ENCODE assay signal across 20 cellular contexts in the genomic region with DNA sequence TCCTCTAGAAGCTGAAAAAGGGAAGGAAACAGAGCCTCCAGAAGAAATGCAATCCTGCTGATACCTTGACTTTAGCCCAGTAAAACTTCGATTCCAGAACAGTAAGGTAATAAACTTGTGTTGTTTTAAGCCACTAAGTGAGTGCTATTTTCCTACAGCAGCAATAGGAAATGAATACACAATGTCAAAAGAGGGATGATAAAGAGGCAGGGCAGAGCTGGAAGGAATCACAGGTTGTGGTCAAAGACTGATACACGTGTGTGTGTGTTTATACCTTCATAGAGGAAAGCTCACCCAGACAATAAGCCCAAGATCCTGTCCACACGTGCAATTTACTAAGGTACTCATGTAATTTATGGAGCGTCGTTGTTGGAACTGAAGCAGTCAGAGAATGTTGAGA. TPM values are rescaled to one million over a fixed set of nuclear protein-coding genes. Genes with fewer than 3 reads are reported as not detected.
A peak's percentile ranks its signal among the peaks of the same experiment; 100 is the strongest.
DNase-seq lines count a peak whose midpoint lies in the region; ATAC-seq and TF ChIP-seq lines count a peak whose summit lies in the region.
"Had no signal": no experiment of that assay in that cellular context is flagged by ENCODE, and none has a peak within 500 bp of the region (broad histone marks: within the 10 kb centered on the region; RNA-seq: fewer than 3 reads in every experiment).

No MANE protein-coding gene starts in this region.

- TF ChIP-seq CTCF in HEK293 (tag by site-specific recombination; IDR thresholded peaks at IDR 0.05) (no peak), WERI-Rb-1 (IDR thresholded peaks at IDR 0.05; ENCODE audit: low read depth, low read length) (no peak), mucosa of descending colon (IDR thresholded peaks at IDR 0.05) (no peak)

- ATAC-seq in mucosa of descending colon (peak; percentile 69), GM18498 (IDR thresholded peaks at IDR 0.05; ENCODE audit: unreplicated experiment) (no peak), GM18502 (IDR thresholded peaks at IDR 0.05; ENCODE audit: poor library complexity, unreplicated experiment) (no peak), GM18505 (IDR thresholded peaks at IDR 0.05; ENCODE audit: unreplicated experiment) (no peak)
- ATAC-seq: A549 had no signal

- H3K4me3 ChIP-seq in HEK293 (ENCODE audit: low read depth, low read length) (no peak overlapping the region), WERI-Rb-1 (ENCODE audit: low read depth, low read length) (no peak overlapping the region), mucosa of descending colon (no peak overlapping the region)
- H3K4me3 ChIP-seq: A549; BLaER1 treated with 17β-estradiol and CSF1 and Interleukin-3, amounts not matched to agents 10 nM and 100 nM had no signal

- no peaks in the 10 kb centered on the region for H3K9me3 ChIP-seq in HEK293 (ENCODE audit: control insufficient read depth, insufficient read depth, low read depth, low read length)
- no peaks in the 10 kb centered on the region for H3K9me3 ChIP-seq in WERI-Rb-1 (ENCODE audit: severe bottlenecking)
- no peaks in the 10 kb centered on the region for H3K9me3 ChIP-seq in mucosa of descending colon
- H3K9me3 ChIP-seq: A549; BLaER1 treated with 17β-estradiol and CSF1 and Interleukin-3, amounts not matched to agents 10 nM and 100 nM; Caco-2 had no signal

- no peaks in the 10 kb centered on the region for H3K27me3 ChIP-seq in WERI-Rb-1 (ENCODE audit: insufficient read depth, low read depth, severe bottlenecking)
- H3K27me3 ChIP-seq: BLaER1 treated with 17β-estradiol and CSF1 and Interleukin-3, amounts not matched to agents 10 nM and 100 nM had no signal

- H3K27ac ChIP-seq in HEK293 (ENCODE audit: extremely low read depth, low read depth, low read length), result 0 out of 2 replicates have a peak overlapping the region, but pooled peaks have one; percentile 9
- peak overlapping the region; percentile 21 for H3K27ac ChIP-seq in WERI-Rb-1
- H3K27ac ChIP-seq: 22Rv1; A549; BLaER1 treated with 17β-estradiol and CSF1 and Interleukin-3, amounts not matched to agents 10 nM and 100 nM; C4-2B had no signal

- CTCF ChIA-PET in HEK293 (lab: Yijun Ruan, JAX), result no interaction called here

- no peaks in the 10 kb centered on the region for H3K36me3 ChIP-seq in HEK293 (ENCODE audit: control insufficient read depth in 2 of 2, insufficient read depth in 1 of 2, low read length in 2 of 2)
- H3K36me3 ChIP-seq in WERI-Rb-1, result no peaks in the 10 kb centered on the region
- H3K36me3 ChIP-seq in mucosa of descending colon (ENCODE audit: low read depth), result no peaks in the 10 kb centered on the region
- H3K36me3 ChIP-seq: BLaER1 treated with 17β-estradiol and CSF1 and Interleukin-3, amounts not matched to agents 10 nM and 100 nM had no signal

- POLR2A ChIA-PET in HEK293 (lab: Yijun Ruan, JAX), result interaction anchor here (1.5 kb wide), 1 partner anchor 9 kb away, joined by 4 read pairs; a partner anchor contains a TSS

- intact Hi-C loops in mucosa of descending colon (cut with DNase I, micrococcal nuclease), result no loop called here

- TF ChIP-seq POLR2A in GM18505 (IDR thresholded peaks at IDR 0.05; ENCODE audit: borderline replicate concordance, extremely low read depth, insufficient read depth, insufficient read length), result no peak

- DNase-seq in SKM-1 treated with dmso at 0.1 percent for 144 hours (lab: John Stamatoyannopoulos, UW; ENCODE audit: unreplicated experiment), result peak; percentile 15
- DNase-seq in SKM-1 (lab: John Stamatoyannopoulos, UW; ENCODE audit: unreplicated experiment), result no peak
- DNase-seq in WERI-Rb-1, result no peak
- peak in 1 of 3 donors; percentile 30 for DNase-seq in mucosa of descending colon
- DNase-seq: AML-193; Caco-2; Calu3; CD4-positive, alpha-beta T cell; CD8-positive, alpha-beta T cell; DMS79 treated with DMSO at 0.1 percent for 48 hours; GF-D8 had no signal

- no peaks in the 10 kb centered on the region for H3K4me1 ChIP-seq in HEK293 (ENCODE audit: control insufficient read depth, insufficient read depth, low read length)
- peaks cover 11% of the 10 kb centered on the region for H3K4me1 ChIP-seq in mucosa of descending colon (ENCODE audit: low read depth)
- H3K4me1 ChIP-seq: A549; BLaER1 treated with 17β-estradiol and CSF1 and Interleukin-3, amounts not matched to agents 10 nM and 100 nM had no signal

TF ChIP-seq in HEK293, 187 proteins besides CTCF, POLR2A, EP300 and RAD21:
- TF ChIP-seq ZNF10 (tag by site-specific recombination; IDR thresholded peaks at IDR 0.05) (no peak), GLIS1 (tag by site-specific recombination; IDR thresholded peaks at IDR 0.05) (no peak), ZNF391 (tag by site-specific recombination; IDR thresholded peaks at IDR 0.05; ENCODE audit: borderline replicate concordance, low read depth) (no peak), RBAK (tag by site-specific recombination; IDR thresholded peaks at IDR 0.05) (no peak), ZNF114 (tag by site-specific recombination; IDR thresholded peaks at IDR 0.05) (no peak), ZNF664 (tag by site-specific recombination; IDR thresholded peaks at IDR 0.05) (no peak), ZNF184 (tag by site-specific recombination; IDR thresholded peaks at IDR 0.05) (no peak), ZNF37A (tag by site-specific recombination; IDR thresholded peaks at IDR 0.05) (no peak), GFI1B (tag by site-specific recombination; IDR thresholded peaks at IDR 0.05) (no peak), ZBTB21 (tag by site-specific recombination; IDR thresholded peaks at IDR 0.05) (no peak), ZNF707 (tag by site-specific recombination; IDR thresholded peaks at IDR 0.05) (no peak), ZIC2 (tag by site-specific recombination; IDR thresholded peaks at IDR 0.05) (no peak), ZFP69B (tag by site-specific recombination; IDR thresholded peaks at IDR 0.05) (no peak), ZNF701 (tag by site-specific recombination; IDR thresholded peaks at IDR 0.05) (no peak)
- TF ChIP-seq, protein P1, sequence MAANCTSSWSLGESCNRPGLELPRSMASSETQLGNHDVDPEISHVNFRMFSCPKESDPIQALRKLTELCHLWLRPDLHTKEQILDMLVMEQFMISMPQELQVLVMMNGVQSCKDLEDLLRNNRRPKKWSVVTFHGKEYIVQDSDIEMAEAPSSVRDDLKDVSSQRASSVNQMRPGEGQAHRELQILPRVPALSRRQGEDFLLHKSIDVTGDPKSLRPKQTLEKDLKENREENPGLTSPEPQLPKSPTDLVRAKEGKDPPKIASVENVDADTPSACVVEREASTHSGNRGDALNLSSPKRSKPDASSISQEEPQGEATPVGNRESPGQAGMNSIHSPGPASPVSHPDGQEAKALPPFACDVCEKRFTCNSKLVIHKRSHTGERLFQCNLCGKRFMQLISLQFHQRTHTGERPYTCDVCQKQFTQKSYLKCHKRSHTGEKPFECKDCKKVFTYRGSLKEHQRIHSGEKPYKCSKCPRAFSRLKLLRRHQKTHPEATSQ (tag by site-specific recombination; IDR thresholded peaks at IDR 0.05), result no peak
- TF ChIP-seq, protein P2, sequence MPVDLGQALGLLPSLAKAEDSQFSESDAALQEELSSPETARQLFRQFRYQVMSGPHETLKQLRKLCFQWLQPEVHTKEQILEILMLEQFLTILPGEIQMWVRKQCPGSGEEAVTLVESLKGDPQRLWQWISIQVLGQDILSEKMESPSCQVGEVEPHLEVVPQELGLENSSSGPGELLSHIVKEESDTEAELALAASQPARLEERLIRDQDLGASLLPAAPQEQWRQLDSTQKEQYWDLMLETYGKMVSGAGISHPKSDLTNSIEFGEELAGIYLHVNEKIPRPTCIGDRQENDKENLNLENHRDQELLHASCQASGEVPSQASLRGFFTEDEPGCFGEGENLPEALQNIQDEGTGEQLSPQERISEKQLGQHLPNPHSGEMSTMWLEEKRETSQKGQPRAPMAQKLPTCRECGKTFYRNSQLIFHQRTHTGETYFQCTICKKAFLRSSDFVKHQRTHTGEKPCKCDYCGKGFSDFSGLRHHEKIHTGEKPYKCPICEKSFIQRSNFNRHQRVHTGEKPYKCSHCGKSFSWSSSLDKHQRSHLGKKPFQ (tag by site-specific recombination; IDR thresholded peaks at IDR 0.05), result no peak
- TF ChIP-seq, protein P3, sequence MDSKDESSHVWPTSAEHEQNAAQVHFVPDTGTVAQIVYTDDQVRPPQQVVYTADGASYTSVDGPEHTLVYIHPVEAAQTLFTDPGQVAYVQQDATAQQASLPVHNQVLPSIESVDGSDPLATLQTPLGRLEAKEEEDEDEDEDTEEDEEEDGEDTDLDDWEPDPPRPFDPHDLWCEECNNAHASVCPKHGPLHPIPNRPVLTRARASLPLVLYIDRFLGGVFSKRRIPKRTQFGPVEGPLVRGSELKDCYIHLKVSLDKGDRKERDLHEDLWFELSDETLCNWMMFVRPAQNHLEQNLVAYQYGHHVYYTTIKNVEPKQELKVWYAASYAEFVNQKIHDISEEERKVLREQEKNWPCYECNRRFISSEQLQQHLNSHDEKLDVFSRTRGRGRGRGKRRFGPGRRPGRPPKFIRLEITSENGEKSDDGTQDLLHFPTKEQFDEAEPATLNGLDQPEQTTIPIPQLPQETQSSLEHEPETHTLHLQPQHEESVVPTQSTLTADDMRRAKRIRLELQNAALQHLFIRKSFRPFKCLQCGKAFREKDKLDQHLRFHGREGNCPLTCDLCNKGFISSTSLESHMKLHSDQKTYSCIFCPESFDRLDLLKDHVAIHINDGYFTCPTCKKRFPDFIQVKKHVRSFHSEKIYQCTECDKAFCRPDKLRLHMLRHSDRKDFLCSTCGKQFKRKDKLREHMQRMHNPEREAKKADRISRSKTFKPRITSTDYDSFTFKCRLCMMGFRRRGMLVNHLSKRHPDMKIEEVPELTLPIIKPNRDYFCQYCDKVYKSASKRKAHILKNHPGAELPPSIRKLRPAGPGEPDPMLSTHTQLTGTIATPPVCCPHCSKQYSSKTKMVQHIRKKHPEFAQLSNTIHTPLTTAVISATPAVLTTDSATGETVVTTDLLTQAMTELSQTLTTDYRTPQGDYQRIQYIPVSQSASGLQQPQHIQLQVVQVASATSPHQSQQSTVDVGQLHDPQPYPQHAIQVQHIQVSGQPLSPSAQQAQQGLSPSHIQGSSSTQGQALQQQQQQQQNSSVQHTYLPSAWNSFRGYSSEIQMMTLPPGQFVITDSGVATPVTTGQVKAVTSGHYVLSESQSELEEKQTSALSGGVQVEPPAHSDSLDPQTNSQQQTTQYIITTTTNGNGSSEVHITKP (tag by site-specific recombination; IDR thresholded peaks at IDR 0.05), result no peak

RNA-seq across cellular contexts. Expression of a gene that starts 9.5 kb away (rescaled TPM):
- 100 to 1,000 TPM in 1 of 3 donors, 10 to 100 TPM in 2; 76.5 to 226 (median 90.6) TPM for total RNA-seq in mucosa of descending colon

RNA-seq across cellular contexts. Expression of a gene that starts 37.0 kb away (rescaled TPM):
- 10 to 100 TPM in 1 of 3 donors, 1 to 10 TPM in 2; 5.9 to 15.5 (median 6.0) TPM for total RNA-seq in mucosa of descending colon
- total RNA-seq: A172 had no signal
